In genomic region chr1:162541619-162542141, GRCh38 we compare ENCODE assay signal across 10 cellular contexts. TPM values are rescaled to one million over a fixed set of nuclear protein-coding genes. Genes with fewer than 3 reads are reported as not detected.
DNase-seq lines count a peak whose midpoint lies in the region; ATAC-seq and TF ChIP-seq lines count a peak whose summit lies in the region.
"Had no signal": no experiment of that assay in that cellular context is flagged by ENCODE, and none has a peak within 500 bp of the region (broad histone marks: within the 10 kb centered on the region; RNA-seq: fewer than 3 reads in every experiment).

No MANE protein-coding gene starts in this region.

- peaks cover 54% of the 10 kb centered on the region for H3F3A ChIP-seq in GM23248 (ENCODE audit: insufficient read depth)

- H3K4me3 ChIP-seq in GM23248, result no peak overlapping the region; the same call in 1 of the 2 replicates
- no peak overlapping the region for H3K4me3 ChIP-seq in right atrium auricular region
- no peak overlapping the region for H3K4me3 ChIP-seq in skeletal muscle tissue (ENCODE audit: low read length in 3 of 3)

- intact Hi-C loops in posterior cingulate gyrus (cut with DNase I), result no loop called here

- peak; percentile 98 for DNase-seq in GM23248
- peak; percentile 95 for DNase-seq in astrocyte of the hippocampus (ENCODE audit: low read depth, low spot score)
- peak; percentile 88 for DNase-seq in right atrium auricular region (ENCODE audit: low spot score)
- DNase-seq in posterior cingulate gyrus, result no peak
- DNase-seq in NOMO-1 treated with dmso at 0.1 percent for 144 hours (lab: John Stamatoyannopoulos, UW; ENCODE audit: unreplicated experiment), result no peak
- no peak for DNase-seq in cerebellum (ENCODE audit: low spot score)
- DNase-seq: activated naive CD8-positive, alpha-beta T cell treated with anti-CD3 and anti-CD28 coated beads, Interleukin-2, amount 10 ng/mL, durations not matched to agents 7 days and 5 days; NCI-H1694 had no signal

- WGBS in GM23248 (ENCODE audit: low coverage in 1 of 2, low lambda C conversion rate in 2 of 2, missing lambda C conversion rate in 2 of 2), 2 experiments, result 19 to 20% methylated on average over 5 of the region's 5 CpGs

- H3K27me3 ChIP-seq in GM23248 (replicated peaks; ENCODE audit: insufficient read depth) (no peaks in the 10 kb centered on the region), right atrium auricular region (no peaks in the 10 kb centered on the region), skeletal muscle tissue (ENCODE audit: control insufficient read depth in 3 of 3, insufficient read depth in 3 of 3, low read length in 3 of 3) (no peaks in the 10 kb centered on the region)

- H3K4me1 ChIP-seq in GM23248 (ENCODE audit: insufficient read depth) (peaks cover 57% of the 10 kb centered on the region), right atrium auricular region (peaks cover 0 to 3% of the 10 kb centered on the region in 2 donors), skeletal muscle tissue (ENCODE audit: control insufficient read depth in 3 of 3, insufficient read depth in 3 of 3, low read length in 3 of 3) (peaks cover 0 to 3% (median 2%) of the 10 kb centered on the region in 3 donors)

- H3K9ac ChIP-seq in GM23248 (peak overlapping the region; percentile 60), skeletal muscle tissue (ENCODE audit: low read depth in 1 of 3, low read length in 3 of 3) (no peak overlapping the region)

- in situ Hi-C loops in GM23248 (cut with MboI), result no loop called here

- H3K9me3 ChIP-seq in GM23248 (ENCODE audit: low read depth) (no peaks in the 10 kb centered on the region), right atrium auricular region (peaks cover 0 to 9% of the 10 kb centered on the region in 2 donors), skeletal muscle tissue (ENCODE audit: control insufficient read depth in 3 of 3, low read length in 3 of 3) (no peaks in the 10 kb centered on the region)

- no peak for TF ChIP-seq CTCF in right atrium auricular region (IDR thresholded peaks at IDR 0.05)

- 0 out of 2 replicates have a peak overlapping the region, but pooled peaks have one; percentile 25 for H2AFZ ChIP-seq in GM23248

- ATAC-seq in GM21576 (IDR thresholded peaks at IDR 0.05; ENCODE audit: unreplicated experiment), result no peak

- H3K36me3 ChIP-seq in GM23248 (ENCODE audit: low read depth) (no peaks in the 10 kb centered on the region), right atrium auricular region (no peaks in the 10 kb centered on the region), skeletal muscle tissue (ENCODE audit: control insufficient read depth in 3 of 3, insufficient read depth in 3 of 3, low read length in 3 of 3) (no peaks in the 10 kb centered on the region)

- H3K79me2 ChIP-seq in GM23248 (ENCODE audit: insufficient read depth), result peaks cover 4% of the 10 kb centered on the region; the same call in 1 of the 2 replicates

- no peaks in the 10 kb centered on the region for H3K9me2 ChIP-seq in GM23248 (ENCODE audit: insufficient read depth)

- peak overlapping the region; percentile 62 for H3K4me2 ChIP-seq in GM23248 (ENCODE audit: unreplicated experiment)

- no peaks in the 10 kb centered on the region for H4K20me1 ChIP-seq in GM23248 (ENCODE audit: insufficient read depth)

- H3K27ac ChIP-seq in GM23248 (peak overlapping the region; percentile 85), right atrium auricular region (peak overlapping the region; percentile 29 to 81), skeletal muscle tissue (ENCODE audit: low read depth, low read length) (peak overlapping the region; percentile 54)

RNA-seq across cellular contexts. Expression of gene UAP1, which starts 19.8 kb away (rescaled TPM):
- total RNA-seq in GM23248 (2014; rRNA removed; shearing (Covaris generic)), result 406 and 457 TPM in 2 replicates
- polyA plus RNA-seq in GM23248 (2016; fragmentation: Nextera tagmentation; extraction: Ambion mirVana), result 524 and 534 TPM in 2 replicates
- total RNA-seq in right atrium auricular region, result 10 to 100 TPM; 37.5 to 53.1 TPM
- total RNA-seq in skeletal muscle tissue, result 43.8 TPM
- 29.6 TPM for total RNA-seq in cerebellum

RNA-seq across cellular contexts. Expression of gene UHMK1, which starts 44.1 kb away (rescaled TPM):
- total RNA-seq in GM23248 (2014; rRNA removed; shearing (Covaris generic)), result 60.6 and 60.8 TPM in 2 replicates
- polyA plus RNA-seq in GM23248 (2016; fragmentation: Nextera tagmentation; extraction: Ambion mirVana), result 20.1 and 21.3 TPM in 2 replicates
- 10 to 100 TPM; 24.3 to 28.6 TPM for total RNA-seq in right atrium auricular region
- 36.0 TPM for total RNA-seq in skeletal muscle tissue
- total RNA-seq in cerebellum, result 33.7 TPM

Comparison
In these comparisons a context has a peak if more than half of its experiments do, and no peak if none do; other contexts are left out.
1. DNase-seq: peak in GM23248 (single experiment), astrocyte of the hippocampus (single experiment) and right atrium auricular region (single experiment); none in posterior cingulate gyrus (0 of 10), NOMO-1 treated with dmso at 0.1 percent for 144 hours (single experiment) and cerebellum (single experiment).
2. Peak in every context shown above with its lines, with median percentiles within 50 percentile points of each other: H3K27ac ChIP-seq.